ENCODE assay signal across 20 cellular contexts in the genomic region with DNA sequence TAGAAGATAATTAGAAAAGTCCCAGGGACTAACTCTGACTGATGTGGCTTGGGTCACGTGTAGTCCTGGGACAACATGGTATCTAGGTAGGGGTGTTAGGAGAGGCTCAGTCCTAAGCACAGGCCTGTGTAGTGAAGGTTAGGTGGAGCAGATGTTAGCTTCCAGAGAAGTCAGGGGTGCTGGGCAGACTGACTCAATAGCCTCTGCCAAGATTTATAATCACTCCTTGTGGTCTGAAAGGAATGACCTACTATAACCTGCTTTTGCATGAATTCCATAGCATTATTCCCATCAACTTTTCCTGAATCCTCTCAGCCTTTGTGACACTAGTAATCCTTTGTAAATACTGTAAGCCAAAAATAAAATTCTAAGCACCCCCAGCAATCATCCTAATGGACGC. TPM values are rescaled to one million over a fixed set of nuclear protein-coding genes. Genes with fewer than 3 reads are reported as not detected.
A peak's percentile ranks its signal among the peaks of the same experiment; 100 is the strongest.
DNase-seq lines count a peak whose midpoint lies in the region; ATAC-seq, FAIRE-seq and TF ChIP-seq lines count a peak whose summit lies in the region.
"Had no signal": no experiment of that assay in that cellular context is flagged by ENCODE, and none has a peak within 500 bp of the region (broad histone marks: within the 10 kb centered on the region; RNA-seq: fewer than 3 reads in every experiment).

No MANE protein-coding gene starts in this region.

- DNase-seq in A172 (ENCODE audit: low spot score) (peak; percentile 55), HCEC 1CT (peak; percentile 18), amniotic epithelial cell (ENCODE audit: low read depth) (peak; percentile 78), fibroblast of the aortic adventitia (ENCODE audit: low read depth) (peak; percentile 31), retina (no peak), osteoblast (ENCODE audit: insufficient read length, low spot score, missing footprints) (no peak), kidney (no peak)
- DNase-seq: C1 segment of cervical spinal cord, DND-41, GF-D8, KBM-7, NCI-H1436, NCI-H2081, NCI-H510A, Right ventricle myocardium superior had no signal

- H3K4me2 ChIP-seq in osteoblast (ENCODE audit: insufficient read depth, low read length) = no peak overlapping the region

- intact Hi-C loops in kidney (cut with DNase I) = no loop called here

- no peak overlapping the region for H3K4me3 ChIP-seq in fibroblast of the aortic adventitia (ENCODE audit: low read depth, low read length)
- no peak overlapping the region for H3K4me3 ChIP-seq in osteoblast (ENCODE audit: insufficient read depth, low read length)
- no peak overlapping the region for H3K4me3 ChIP-seq in kidney (ENCODE audit: low read length in 2 of 2)
- H3K4me3 ChIP-seq: SK-N-MC had no signal

- TF ChIP-seq CTCF in fibroblast of the aortic adventitia (IDR thresholded peaks at IDR 0.05; ENCODE audit: insufficient read depth, low read length) (no peak), osteoblast (IDR thresholded peaks at IDR 0.05; ENCODE audit: extremely low read depth, low read depth, low read length) (no peak), kidney (IDR thresholded peaks at IDR 0.05; ENCODE audit: borderline replicate concordance, extremely low read depth, insufficient read depth) (no peak)

- H3K27ac ChIP-seq in osteoblast (ENCODE audit: low read depth, low read length) (no peak overlapping the region), kidney (ENCODE audit: low read depth in 2 of 2, low read length in 2 of 2) (no peak overlapping the region)
- H3K27ac ChIP-seq: SK-N-MC had no signal

- H3K9me3 ChIP-seq in osteoblast (ENCODE audit: low read depth, low read length) (no peaks in the 10 kb centered on the region), kidney (ENCODE audit: control insufficient read depth in 1 of 2, low read length in 2 of 2) (no peaks in the 10 kb centered on the region)

- no peak overlapping the region for H2AFZ ChIP-seq in osteoblast (ENCODE audit: low read length)

- no peak overlapping the region for H3K9ac ChIP-seq in kidney (ENCODE audit: low read length in 2 of 2)

- H3K4me1 ChIP-seq in osteoblast (ENCODE audit: insufficient read depth, low read length) (peaks cover 5% of the 10 kb centered on the region), kidney (ENCODE audit: control insufficient read depth in 1 of 2, insufficient read depth in 1 of 2, low read depth in 1 of 2, low read length in 2 of 2) (no peaks in the 10 kb centered on the region)

- H4K20me1 ChIP-seq in osteoblast (ENCODE audit: insufficient read depth, low read length) = no peaks in the 10 kb centered on the region

- ATAC-seq in HG02678 (IDR thresholded peaks at IDR 0.05; ENCODE audit: unreplicated experiment) = no peak
- ATAC-seq: Panc1 had no signal

- peaks cover 3% of the 10 kb centered on the region for H3K27me3 ChIP-seq in osteoblast (ENCODE audit: insufficient read depth, low read length)

- no peak for FAIRE-seq in kidney (lab: Jason Lieb, UNC)
- FAIRE-seq: A204.1, GM12892 had no signal

- H3K36me3 ChIP-seq in osteoblast (ENCODE audit: insufficient read depth, low read length) (no peaks in the 10 kb centered on the region), kidney (ENCODE audit: control insufficient read depth in 1 of 2, insufficient read depth in 2 of 2, low read length in 2 of 2) (no peaks in the 10 kb centered on the region)

- H3K79me2 ChIP-seq in osteoblast (ENCODE audit: insufficient read depth, low read length) = no peaks in the 10 kb centered on the region

RNA-seq across cellular contexts. Expression of gene PEX7, which starts 10.2 kb away (rescaled TPM):
- 9.4 and 11.6 TPM in 2 replicates for total RNA-seq in A172 (2014; rRNA removed; shearing (Covaris generic))
- total RNA-seq in fibroblast of the aortic adventitia (ENCODE audit: low replicate concordance) (5.0 and 10.6 TPM in 2 replicates), osteoblast (5.4 and 9.1 TPM in 2 replicates), kidney (10.6 TPM)
- 21.3 TPM for polyA plus RNA-seq in kidney (ENCODE audit: insufficient read depth, low read depth, low replicate concordance)

RNA-seq across cellular contexts. Expression of gene MAP3K5, which starts 19.9 kb away (rescaled TPM):
- total RNA-seq in A172 (2014; rRNA removed; shearing (Covaris generic)) = 0.91 and 2.0 TPM in 2 replicates
- total RNA-seq in fibroblast of the aortic adventitia (ENCODE audit: low replicate concordance) (1.9 and 15.5 TPM in 2 replicates), osteoblast (7.4 and 8.3 TPM in 2 replicates), kidney (32.9 TPM)
- 5.9 TPM for polyA plus RNA-seq in kidney (ENCODE audit: insufficient read depth, low read depth, low replicate concordance)

Comparison
In these comparisons a context has a peak if more than half of its experiments do, and no peak if none do; other contexts are left out.
1. DNase-seq: peak in A172 (single experiment), HCEC 1CT (single experiment), amniotic epithelial cell (single experiment) and fibroblast of the aortic adventitia (single experiment); none in retina (single experiment), osteoblast (single experiment) and kidney (single experiment).